In genomic region chr9:89807101-89807395, GRCh38 we compare ENCODE assay signal across 24 cellular contexts.
DNase-seq lines count a peak whose midpoint lies in the region; ATAC-seq, FAIRE-seq and TF ChIP-seq lines count a peak whose summit lies in the region.
"Had no signal": no experiment of that assay in that cellular context is flagged by ENCODE, and none has a peak within 500 bp of the region (broad histone marks: within the 10 kb centered on the region; RNA-seq: fewer than 3 reads in every experiment).

No MANE protein-coding gene starts in this region.

- H4K20me1 ChIP-seq in astrocyte (ENCODE audit: insufficient read depth, low read length): no peaks in the 10 kb centered on the region

- no peak for DNase-seq in astrocyte (ENCODE audit: low read depth)
- DNase-seq in endodermal cell: peak; percentile 17
- DNase-seq in osteocyte (ENCODE audit: extremely low spot score, unreplicated experiment): peak; percentile 49
- DNase-seq in stimulated activated naive B cell treated with anti-CD40 and anti-IgM and Interleukin-4, amounts not matched to agents 10 μg/mL and 1 μg/mL and 100 μg/mL, for 72 hours: no peak
- no peak for DNase-seq in amygdala (lab: John Stamatoyannopoulos, UW)
- DNase-seq in dermis blood vessel endothelial cell: no peak
- no peak for DNase-seq in GDM1 (lab: John Stamatoyannopoulos, UW)
- DNase-seq: C1 segment of cervical spinal cord; Caco-2; CD4-positive, alpha-beta memory T cell; EL; GF-D8; MM.1S; NCI-H2029 treated with DMSO at 0.1 percent for 48 hours; NCI-H2227 treated with DMSO at 0.1 percent for 48 hours; SHP77 had no signal

- H3K9me3 Mint-ChIP-seq in astrocyte (ENCODE audit: unreplicated experiment): no peaks in the 10 kb centered on the region
- no peaks in the 10 kb centered on the region for H3K9me3 Mint-ChIP-seq in endodermal cell
- no peaks in the 10 kb centered on the region for H3K9me3 Mint-ChIP-seq in osteocyte (ENCODE audit: unreplicated experiment)
- H3K9me3 Mint-ChIP-seq in stimulated activated naive B cell treated with anti-CD40 and anti-IgM and Interleukin-4, amounts not matched to agents 10 μg/mL and 1 μg/mL and 100 μg/mL, for 72 hours: no peaks in the 10 kb centered on the region
- H3K9me3 Mint-ChIP-seq: CD4-positive, alpha-beta memory T cell; IgD-negative memory B cell had no signal

- H3K27me3 ChIP-seq in astrocyte (ENCODE audit: insufficient read depth, low read length) (no peaks in the 10 kb centered on the region), endodermal cell (ENCODE audit: control insufficient read depth, insufficient read depth, low read length, poor library complexity, severe bottlenecking) (no peaks in the 10 kb centered on the region)

- H3K27ac Mint-ChIP-seq in astrocyte (ENCODE audit: unreplicated experiment) (no peak overlapping the region), endodermal cell (no peak overlapping the region), osteocyte (ENCODE audit: unreplicated experiment) (no peak overlapping the region)
- H3K27ac Mint-ChIP-seq in stimulated activated naive B cell treated with anti-CD40 and anti-IgM and Interleukin-4, amounts not matched to agents 10 μg/mL and 1 μg/mL and 100 μg/mL, for 72 hours: peak overlapping the region; percentile 3
- H3K27ac Mint-ChIP-seq: CD4-positive, alpha-beta memory T cell; IgD-negative memory B cell had no signal

- H3K36me3 ChIP-seq in astrocyte (ENCODE audit: insufficient read depth, low read length) (no peaks in the 10 kb centered on the region), endodermal cell (ENCODE audit: control insufficient read depth, insufficient read depth, low read length) (no peaks in the 10 kb centered on the region)

- peaks cover 51% of the 10 kb centered on the region for H3K27me3 Mint-ChIP-seq in astrocyte (ENCODE audit: low read depth, unreplicated experiment)
- H3K27me3 Mint-ChIP-seq in endodermal cell (ENCODE audit: insufficient read depth): peaks cover 10% of the 10 kb centered on the region
- H3K27me3 Mint-ChIP-seq in osteocyte (ENCODE audit: unreplicated experiment): no peaks in the 10 kb centered on the region
- peaks cover 4 to 7% of the 10 kb centered on the region in 2 donors for H3K27me3 Mint-ChIP-seq in stimulated activated naive B cell treated with anti-CD40 and anti-IgM and Interleukin-4, amounts not matched to agents 10 μg/mL and 1 μg/mL and 100 μg/mL, for 72 hours
- H3K27me3 Mint-ChIP-seq: CD4-positive, alpha-beta memory T cell; IgD-negative memory B cell had no signal

- no peak for ATAC-seq in stimulated activated naive B cell treated with anti-CD40 and anti-IgM and Interleukin-4, amounts not matched to agents 10 μg/mL and 1 μg/mL and 100 μg/mL, for 72 hours (replicated peaks)
- no peak for ATAC-seq in GM18520 (IDR thresholded peaks at IDR 0.05; ENCODE audit: unreplicated experiment)
- ATAC-seq: A549, HCT116, Panc1 had no signal

- H3K4me1 Mint-ChIP-seq in astrocyte (ENCODE audit: low read depth, unreplicated experiment) (peaks cover 22% of the 10 kb centered on the region), endodermal cell (peaks cover 24% of the 10 kb centered on the region), osteocyte (ENCODE audit: unreplicated experiment) (peaks cover 49% of the 10 kb centered on the region)
- peaks cover 11 to 21% of the 10 kb centered on the region in 2 donors for H3K4me1 Mint-ChIP-seq in stimulated activated naive B cell treated with anti-CD40 and anti-IgM and Interleukin-4, amounts not matched to agents 10 μg/mL and 1 μg/mL and 100 μg/mL, for 72 hours
- H3K4me1 Mint-ChIP-seq: CD4-positive, alpha-beta memory T cell; IgD-negative memory B cell had no signal

- H3K79me2 ChIP-seq in astrocyte (ENCODE audit: insufficient read depth, low read length): no peaks in the 10 kb centered on the region

- TF ChIP-seq CTCF in astrocyte (IDR thresholded peaks at IDR 0.05; ENCODE audit: insufficient read depth, low read depth, low read length): no peak
- no peak for TF ChIP-seq CTCF in endodermal cell (conservative IDR thresholded peaks at IDR 0.05)
- TF ChIP-seq CTCF in osteocyte (IDR thresholded peaks at IDR 0.05): no peak

- FAIRE-seq in astrocyte (lab: Jason Lieb, UNC): no peak
- FAIRE-seq: A549, GM19239 had no signal

- H3K36me3 Mint-ChIP-seq in astrocyte (ENCODE audit: low read depth, unreplicated experiment) (no peaks in the 10 kb centered on the region), endodermal cell (ENCODE audit: low read depth) (no peaks in the 10 kb centered on the region), osteocyte (ENCODE audit: unreplicated experiment) (no peaks in the 10 kb centered on the region)
- no peaks in the 10 kb centered on the region for H3K36me3 Mint-ChIP-seq in stimulated activated naive B cell treated with anti-CD40 and anti-IgM and Interleukin-4, amounts not matched to agents 10 μg/mL and 1 μg/mL and 100 μg/mL, for 72 hours
- H3K36me3 Mint-ChIP-seq: CD4-positive, alpha-beta memory T cell had no signal

- no peaks in the 10 kb centered on the region for H3K9me3 ChIP-seq in astrocyte (ENCODE audit: insufficient read depth, low read depth, low read length)
- H3K9me3 ChIP-seq in endodermal cell (ENCODE audit: control insufficient read depth, low read length): no peaks in the 10 kb centered on the region
- H3K9me3 ChIP-seq: A549, Caco-2 had no signal

- H2AFZ ChIP-seq in astrocyte (ENCODE audit: low read depth, low read length): no peak overlapping the region

- H3K4me3 Mint-ChIP-seq in astrocyte (ENCODE audit: unreplicated experiment) (peak overlapping the region; percentile 8), endodermal cell (no peak overlapping the region), osteocyte (ENCODE audit: unreplicated experiment) (no peak overlapping the region)
- no peak overlapping the region for H3K4me3 Mint-ChIP-seq in stimulated activated naive B cell treated with anti-CD40 and anti-IgM and Interleukin-4, amounts not matched to agents 10 μg/mL and 1 μg/mL and 100 μg/mL, for 72 hours
- H3K4me3 Mint-ChIP-seq: CD4-positive, alpha-beta memory T cell; IgD-negative memory B cell had no signal

- no peak overlapping the region for H3K4me3 ChIP-seq in astrocyte (ENCODE audit: insufficient read depth, low read depth, low read length)
- H3K4me3 ChIP-seq in endodermal cell (ENCODE audit: low read length): no peak overlapping the region
- H3K4me3 ChIP-seq: A549 had no signal

- H3K27ac ChIP-seq in astrocyte (ENCODE audit: low read depth, low read length): peak overlapping the region; percentile 84
- H3K27ac ChIP-seq in endodermal cell (ENCODE audit: low read depth, low read length): no peak overlapping the region
- H3K27ac ChIP-seq: A549, KMS-11, RWPE1 had no signal

- H3K4me2 ChIP-seq in astrocyte (ENCODE audit: low read length): peak overlapping the region; percentile 55
- H3K4me2 ChIP-seq: A549, KMS-11 had no signal

- WGBS in endodermal cell (ENCODE audit: insufficient coverage in 1 of 2, insufficient read length in 1 of 2), 2 experiments: 80 to 95% methylated on average over 1 to 5 of the region's 5 CpGs

- H3K4me1 ChIP-seq in astrocyte (ENCODE audit: insufficient read depth, low read length): peaks cover 49% of the 10 kb centered on the region
- H3K4me1 ChIP-seq in endodermal cell (ENCODE audit: control insufficient read depth, insufficient read depth, low read length): no peaks in the 10 kb centered on the region
- H3K4me1 ChIP-seq: A549, Caco-2 had no signal

- H3K9ac ChIP-seq in astrocyte (ENCODE audit: low read length) (no peak overlapping the region), endodermal cell (ENCODE audit: extremely low read depth, low read length, poor library complexity, severe bottlenecking) (no peak overlapping the region)
- H3K9ac ChIP-seq: KMS-11 had no signal

Comparison
In these comparisons a context has a peak if more than half of its experiments do, and no peak if none do; other contexts are left out.
1. DNase-seq: peak in endodermal cell (single experiment) and osteocyte (single experiment); none in astrocyte (single experiment), stimulated activated naive B cell treated with anti-CD40 and anti-IgM and Interleukin-4, amounts not matched to agents 10 μg/mL and 1 μg/mL and 100 μg/mL, for 72 hours (single experiment), amygdala (0 of 56), dermis blood vessel endothelial cell (single experiment) and GDM1 (single experiment).